ENCODE assay signal across 18 cellular contexts in the genomic region with DNA sequence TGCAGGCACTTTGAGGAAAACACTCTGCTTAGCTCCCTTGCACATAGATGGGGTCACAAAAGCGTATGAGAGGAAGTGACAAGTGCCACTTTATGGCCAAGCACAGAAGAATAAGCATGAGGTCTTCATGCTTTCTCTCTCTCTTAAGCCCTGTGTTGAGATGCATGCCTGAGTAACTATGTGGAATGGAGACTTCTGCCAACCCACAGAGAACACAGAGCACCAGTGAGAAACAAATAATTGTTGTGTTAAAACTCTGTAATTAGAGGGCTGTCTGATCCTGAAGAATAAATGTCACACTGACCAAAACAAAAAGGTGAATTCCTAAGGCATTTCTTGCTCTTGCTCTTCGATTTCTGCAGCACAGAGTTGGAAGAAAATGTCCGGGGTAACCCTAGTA.
A peak's percentile ranks its signal among the peaks of the same experiment; 100 is the strongest.
DNase-seq lines count a peak whose midpoint lies in the region; ATAC-seq and TF ChIP-seq lines count a peak whose summit lies in the region.
"Had no signal": no experiment of that assay in that cellular context is flagged by ENCODE, and none has a peak within 500 bp of the region (broad histone marks: within the 10 kb centered on the region; RNA-seq: fewer than 3 reads in every experiment).

No MANE protein-coding gene starts in this region.

- no peak overlapping the region for H3K4me3 ChIP-seq in astrocyte of the spinal cord (ENCODE audit: low read depth, low read length)
- no peak overlapping the region for H3K4me3 ChIP-seq in esophagus muscularis mucosa
- H3K4me3 ChIP-seq: SJSA1 had no signal

- no peaks in the 10 kb centered on the region for H3K9me3 ChIP-seq in esophagus muscularis mucosa
- H3K9me3 ChIP-seq: SJSA1 had no signal

- H3K27me3 ChIP-seq in esophagus muscularis mucosa: no peaks in the 10 kb centered on the region

- H3K9me3 Mint-ChIP-seq in activated CD8-positive, alpha-beta T cell treated with anti-CD3 and anti-CD28 coated beads for 36 hours: peaks cover 11% of the 10 kb centered on the region

- intact Hi-C loops in activated CD8-positive, alpha-beta T cell treated with anti-CD3 and anti-CD28 coated beads for 36 hours (cut with micrococcal nuclease): no loop called here
- intact Hi-C loops in esophagus muscularis mucosa (cut with DNase I): no loop called here

- no peaks in the 10 kb centered on the region for H3K4me1 Mint-ChIP-seq in activated CD8-positive, alpha-beta T cell treated with anti-CD3 and anti-CD28 coated beads for 36 hours (ENCODE audit: low read depth)
- H3K4me1 Mint-ChIP-seq: CD4-positive, CD25-positive, alpha-beta regulatory T cell had no signal

- no peaks in the 10 kb centered on the region for H3K36me3 Mint-ChIP-seq in activated CD8-positive, alpha-beta T cell treated with anti-CD3 and anti-CD28 coated beads for 36 hours (ENCODE audit: low read depth)
- H3K36me3 Mint-ChIP-seq: CD4-positive, CD25-positive, alpha-beta regulatory T cell had no signal

- no peak for TF ChIP-seq CTCF in astrocyte of the spinal cord (IDR thresholded peaks at IDR 0.05; ENCODE audit: low read depth, low read length)
- no peak for TF ChIP-seq CTCF in activated CD8-positive, alpha-beta T cell treated with anti-CD3 and anti-CD28 coated beads for 36 hours (IDR thresholded peaks at IDR 0.05)
- TF ChIP-seq CTCF in esophagus muscularis mucosa (IDR thresholded peaks at IDR 0.05): no peak

- no peak for TF ChIP-seq EP300 in esophagus muscularis mucosa (IDR thresholded peaks at IDR 0.05)

- CTCF ChIA-PET in activated CD8-positive, alpha-beta T cell treated with anti-CD3 and anti-CD28 coated beads for 36 hours (lab: Charles Lee): no interaction called here

- in situ Hi-C loops in astrocyte of the spinal cord (cut with HindIII; ENCODE audit: low sequenced_read_pairs): no loop called here

- WGBS in esophagus muscularis mucosa: 48% methylated on average over 3 of the region's 3 CpGs

- no peaks in the 10 kb centered on the region for H3K36me3 ChIP-seq in esophagus muscularis mucosa
- H3K36me3 ChIP-seq: SJSA1 had no signal

- POLR2A ChIA-PET in activated CD8-positive, alpha-beta T cell treated with anti-CD3 and anti-CD28 coated beads for 36 hours (lab: Charles Lee): no interaction called here

- H3K27ac Mint-ChIP-seq in activated CD8-positive, alpha-beta T cell treated with anti-CD3 and anti-CD28 coated beads for 36 hours: no peak overlapping the region
- H3K27ac Mint-ChIP-seq: CD4-positive, CD25-positive, alpha-beta regulatory T cell; HFFc6 had no signal

- no peak for ATAC-seq in activated CD8-positive, alpha-beta T cell treated with anti-CD3 and anti-CD28 coated beads for 36 hours
- no peak for ATAC-seq in GM21723 (IDR thresholded peaks at IDR 0.05; ENCODE audit: unreplicated experiment)
- ATAC-seq: HepG2 had no signal

- TF ChIP-seq POLR2A in esophagus muscularis mucosa (IDR thresholded peaks at IDR 0.05; ENCODE audit: low read depth): no peak

- H3K27ac ChIP-seq in esophagus muscularis mucosa (replicated peaks in 1 of 4): no peak overlapping the region
- H3K27ac ChIP-seq: SJSA1 had no signal

- H3K27me3 Mint-ChIP-seq in activated CD8-positive, alpha-beta T cell treated with anti-CD3 and anti-CD28 coated beads for 36 hours: peaks cover 2% of the 10 kb centered on the region
- H3K27me3 Mint-ChIP-seq: CD4-positive, CD25-positive, alpha-beta regulatory T cell had no signal

- no peak overlapping the region for H3K4me3 Mint-ChIP-seq in activated CD8-positive, alpha-beta T cell treated with anti-CD3 and anti-CD28 coated beads for 36 hours
- H3K4me3 Mint-ChIP-seq: CD4-positive, CD25-positive, alpha-beta regulatory T cell; HFFc6 had no signal

- no peaks in the 10 kb centered on the region for H3K4me1 ChIP-seq in esophagus muscularis mucosa
- H3K4me1 ChIP-seq: SJSA1 had no signal

- peak; percentile 16 for DNase-seq in M059J (ENCODE audit: low read depth)
- DNase-seq in astrocyte of the spinal cord (ENCODE audit: low read depth, low spot score): peak; percentile 10
- DNase-seq in kidney glomerular epithelial cell (lab: John Stamatoyannopoulos, UW): peak; percentile 31
- peak; percentile 32 for DNase-seq in putamen (ENCODE audit: low spot score)
- no peak for DNase-seq in activated CD8-positive, alpha-beta T cell treated with anti-CD3 and anti-CD28 coated beads for 36 hours
- DNase-seq in activated CD4-positive, alpha-beta T cell treated with anti-CD3 and anti-CD28 coated beads for 1 hour: no peak
- no peak for DNase-seq in esophagus muscularis mucosa (ENCODE audit: extremely low spot score)
- DNase-seq: AML-193; CD4-positive, CD25-positive, alpha-beta regulatory T cell; DND-41; GF-D8; HFFc6; MM.1S; NCI-H2029; NCI-H526 had no signal

Comparison
In these comparisons a context has a peak if more than half of its experiments do, and no peak if none do; other contexts are left out.
1. DNase-seq: peak in M059J (single experiment), astrocyte of the spinal cord (single experiment), kidney glomerular epithelial cell (single experiment) and putamen (single experiment); none in activated CD8-positive, alpha-beta T cell treated with anti-CD3 and anti-CD28 coated beads for 36 hours (single experiment), activated CD4-positive, alpha-beta T cell treated with anti-CD3 and anti-CD28 coated beads for 1 hour (single experiment) and esophagus muscularis mucosa (single experiment).